ENCODE assay signal across 1 cellular context in genomic region chr2:21043744-21044532, GRCh38.
TF ChIP-seq lines count a peak whose summit lies in the region.

A gene with protein sequence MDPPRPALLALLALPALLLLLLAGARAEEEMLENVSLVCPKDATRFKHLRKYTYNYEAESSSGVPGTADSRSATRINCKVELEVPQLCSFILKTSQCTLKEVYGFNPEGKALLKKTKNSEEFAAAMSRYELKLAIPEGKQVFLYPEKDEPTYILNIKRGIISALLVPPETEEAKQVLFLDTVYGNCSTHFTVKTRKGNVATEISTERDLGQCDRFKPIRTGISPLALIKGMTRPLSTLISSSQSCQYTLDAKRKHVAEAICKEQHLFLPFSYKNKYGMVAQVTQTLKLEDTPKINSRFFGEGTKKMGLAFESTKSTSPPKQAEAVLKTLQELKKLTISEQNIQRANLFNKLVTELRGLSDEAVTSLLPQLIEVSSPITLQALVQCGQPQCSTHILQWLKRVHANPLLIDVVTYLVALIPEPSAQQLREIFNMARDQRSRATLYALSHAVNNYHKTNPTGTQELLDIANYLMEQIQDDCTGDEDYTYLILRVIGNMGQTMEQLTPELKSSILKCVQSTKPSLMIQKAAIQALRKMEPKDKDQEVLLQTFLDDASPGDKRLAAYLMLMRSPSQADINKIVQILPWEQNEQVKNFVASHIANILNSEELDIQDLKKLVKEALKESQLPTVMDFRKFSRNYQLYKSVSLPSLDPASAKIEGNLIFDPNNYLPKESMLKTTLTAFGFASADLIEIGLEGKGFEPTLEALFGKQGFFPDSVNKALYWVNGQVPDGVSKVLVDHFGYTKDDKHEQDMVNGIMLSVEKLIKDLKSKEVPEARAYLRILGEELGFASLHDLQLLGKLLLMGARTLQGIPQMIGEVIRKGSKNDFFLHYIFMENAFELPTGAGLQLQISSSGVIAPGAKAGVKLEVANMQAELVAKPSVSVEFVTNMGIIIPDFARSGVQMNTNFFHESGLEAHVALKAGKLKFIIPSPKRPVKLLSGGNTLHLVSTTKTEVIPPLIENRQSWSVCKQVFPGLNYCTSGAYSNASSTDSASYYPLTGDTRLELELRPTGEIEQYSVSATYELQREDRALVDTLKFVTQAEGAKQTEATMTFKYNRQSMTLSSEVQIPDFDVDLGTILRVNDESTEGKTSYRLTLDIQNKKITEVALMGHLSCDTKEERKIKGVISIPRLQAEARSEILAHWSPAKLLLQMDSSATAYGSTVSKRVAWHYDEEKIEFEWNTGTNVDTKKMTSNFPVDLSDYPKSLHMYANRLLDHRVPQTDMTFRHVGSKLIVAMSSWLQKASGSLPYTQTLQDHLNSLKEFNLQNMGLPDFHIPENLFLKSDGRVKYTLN (N-terminal part only) (minus strand): TSS chr2:21044073. CDS start chr2:21043945, 128 bp downstream.

TF ChIP-seq in HepG2, 621 proteins besides CTCF, POLR2A, EP300 and RAD21 (continued from another document and continues in another):
- TF ChIP-seq TGIF2 (CRISPR knock-in tag; IDR thresholded peaks at IDR 0.05) (peak; percentile 78), ZNF841 (CRISPR knock-in tag; IDR thresholded peaks at IDR 0.05; ENCODE audit: borderline replicate concordance) (peak; percentile 97), MED8 (CRISPR knock-in tag; IDR thresholded peaks at IDR 0.05; ENCODE audit: insufficient replicate concordance) (peak; percentile 99), NFE2L2 (IDR thresholded peaks at IDR 0.05; ENCODE audit: low read length) (no peak), MBNL3 (CRISPR knock-in tag; conservative IDR thresholded peaks at IDR 0.05) (peak; percentile 79; the same call in 1 of the 2 replicates), GZF1 (CRISPR knock-in tag; IDR thresholded peaks at IDR 0.05) (no peak), ZNF263 (CRISPR knock-in tag; IDR thresholded peaks at IDR 0.05) (peak; percentile 73; the same call in 1 of the 2 replicates), PHF21A (CRISPR knock-in tag; IDR thresholded peaks at IDR 0.05) (peak; percentile 96), PHB2 (IDR thresholded peaks at IDR 0.05; ENCODE audit: partially characterized antibody) (no peak), JUN (CRISPR knock-in tag; IDR thresholded peaks at IDR 0.05) (peak; percentile 81; the same call in 1 of the 2 replicates), ZBTB8A (CRISPR knock-in tag; IDR thresholded peaks at IDR 0.05; ENCODE audit: borderline replicate concordance, low read depth) (0 out of 2 replicates have a peak, but pooled peaks have one; percentile 79), AKAP8 (CRISPR knock-in tag; IDR thresholded peaks at IDR 0.05) (no peak), ZNF883 (CRISPR knock-in tag; IDR thresholded peaks at IDR 0.05; ENCODE audit: not compliant biosample characterization) (peak; percentile 88), NCOR1 (IDR thresholded peaks at IDR 0.05; ENCODE audit: borderline replicate concordance, low read length) (peak; percentile 97), TCF7L2 (IDR thresholded peaks at IDR 0.05; ENCODE audit: low read depth, low read length) (no peak), BRCA1 (CRISPR knock-in tag; IDR thresholded peaks at IDR 0.05) (peak; percentile 99), HHEX (CRISPR knock-in tag; IDR thresholded peaks at IDR 0.05) (no peak), PRMT3 (CRISPR knock-in tag; IDR thresholded peaks at IDR 0.05; ENCODE audit: borderline replicate concordance, low read depth) (peak; percentile 46; the same call in 1 of the 2 replicates), GPN1 (CRISPR knock-in tag; IDR thresholded peaks at IDR 0.05; ENCODE audit: borderline replicate concordance) (no peak; the same call in 1 of the 2 replicates), KLF6 (CRISPR knock-in tag; IDR thresholded peaks at IDR 0.05) (peak; percentile 98), PHF8 (CRISPR knock-in tag; IDR thresholded peaks at IDR 0.05) (peak; percentile 88), NFIB (CRISPR knock-in tag; IDR thresholded peaks at IDR 0.05; ENCODE audit: borderline replicate concordance) (no peak), SIN3B (IDR thresholded peaks at IDR 0.05; ENCODE audit: low read length) (0 out of 2 replicates have a peak, but pooled peaks have one; percentile 49), ZFY (CRISPR knock-in tag; IDR thresholded peaks at IDR 0.05) (peak; percentile 97), RAD51 (IDR thresholded peaks at IDR 0.05; ENCODE audit: borderline replicate concordance) (no peak), KDM5B (CRISPR knock-in tag; IDR thresholded peaks at IDR 0.05; ENCODE audit: borderline replicate concordance) (peak; percentile 77), HOXA7 (CRISPR knock-in tag; IDR thresholded peaks at IDR 0.05) (no peak), ZNF180 (CRISPR knock-in tag; IDR thresholded peaks at IDR 0.05; ENCODE audit: borderline replicate concordance, low read depth) (0 out of 2 replicates have a peak, but pooled peaks have one; percentile 60), AHDC1 (CRISPR knock-in tag; IDR thresholded peaks at IDR 0.05; ENCODE audit: borderline replicate concordance) (peak; percentile 92), TRIM24 (CRISPR knock-in tag; IDR thresholded peaks at IDR 0.05) (0 out of 2 replicates have a peak, but pooled peaks have one; percentile 76), SIX1 (CRISPR knock-in tag; IDR thresholded peaks at IDR 0.05; ENCODE audit: borderline replicate concordance) (peak; percentile 75; the same call in 1 of the 2 replicates), ZNF432 (CRISPR knock-in tag; IDR thresholded peaks at IDR 0.05; ENCODE audit: borderline replicate concordance) (no peak), ZNF343 (CRISPR knock-in tag; IDR thresholded peaks at IDR 0.05) (peak; percentile 99), MZF1 (CRISPR knock-in tag; IDR thresholded peaks at IDR 0.05; ENCODE audit: borderline replicate concordance) (no peak), MLLT10 (CRISPR knock-in tag; IDR thresholded peaks at IDR 0.05) (peak; percentile 97)
- TF ChIP-seq, protein P1, sequence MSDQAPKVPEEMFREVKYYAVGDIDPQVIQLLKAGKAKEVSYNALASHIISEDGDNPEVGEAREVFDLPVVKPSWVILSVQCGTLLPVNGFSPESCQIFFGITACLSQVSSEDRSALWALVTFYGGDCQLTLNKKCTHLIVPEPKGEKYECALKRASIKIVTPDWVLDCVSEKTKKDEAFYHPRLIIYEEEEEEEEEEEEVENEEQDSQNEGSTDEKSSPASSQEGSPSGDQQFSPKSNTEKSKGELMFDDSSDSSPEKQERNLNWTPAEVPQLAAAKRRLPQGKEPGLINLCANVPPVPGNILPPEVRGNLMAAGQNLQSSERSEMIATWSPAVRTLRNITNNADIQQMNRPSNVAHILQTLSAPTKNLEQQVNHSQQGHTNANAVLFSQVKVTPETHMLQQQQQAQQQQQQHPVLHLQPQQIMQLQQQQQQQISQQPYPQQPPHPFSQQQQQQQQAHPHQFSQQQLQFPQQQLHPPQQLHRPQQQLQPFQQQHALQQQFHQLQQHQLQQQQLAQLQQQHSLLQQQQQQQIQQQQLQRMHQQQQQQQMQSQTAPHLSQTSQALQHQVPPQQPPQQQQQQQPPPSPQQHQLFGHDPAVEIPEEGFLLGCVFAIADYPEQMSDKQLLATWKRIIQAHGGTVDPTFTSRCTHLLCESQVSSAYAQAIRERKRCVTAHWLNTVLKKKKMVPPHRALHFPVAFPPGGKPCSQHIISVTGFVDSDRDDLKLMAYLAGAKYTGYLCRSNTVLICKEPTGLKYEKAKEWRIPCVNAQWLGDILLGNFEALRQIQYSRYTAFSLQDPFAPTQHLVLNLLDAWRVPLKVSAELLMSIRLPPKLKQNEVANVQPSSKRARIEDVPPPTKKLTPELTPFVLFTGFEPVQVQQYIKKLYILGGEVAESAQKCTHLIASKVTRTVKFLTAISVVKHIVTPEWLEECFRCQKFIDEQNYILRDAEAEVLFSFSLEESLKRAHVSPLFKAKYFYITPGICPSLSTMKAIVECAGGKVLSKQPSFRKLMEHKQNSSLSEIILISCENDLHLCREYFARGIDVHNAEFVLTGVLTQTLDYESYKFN (CRISPR knock-in tag; conservative IDR thresholded peaks at IDR 0.05), result peak; percentile 97
- TF ChIP-seq, protein P2, sequence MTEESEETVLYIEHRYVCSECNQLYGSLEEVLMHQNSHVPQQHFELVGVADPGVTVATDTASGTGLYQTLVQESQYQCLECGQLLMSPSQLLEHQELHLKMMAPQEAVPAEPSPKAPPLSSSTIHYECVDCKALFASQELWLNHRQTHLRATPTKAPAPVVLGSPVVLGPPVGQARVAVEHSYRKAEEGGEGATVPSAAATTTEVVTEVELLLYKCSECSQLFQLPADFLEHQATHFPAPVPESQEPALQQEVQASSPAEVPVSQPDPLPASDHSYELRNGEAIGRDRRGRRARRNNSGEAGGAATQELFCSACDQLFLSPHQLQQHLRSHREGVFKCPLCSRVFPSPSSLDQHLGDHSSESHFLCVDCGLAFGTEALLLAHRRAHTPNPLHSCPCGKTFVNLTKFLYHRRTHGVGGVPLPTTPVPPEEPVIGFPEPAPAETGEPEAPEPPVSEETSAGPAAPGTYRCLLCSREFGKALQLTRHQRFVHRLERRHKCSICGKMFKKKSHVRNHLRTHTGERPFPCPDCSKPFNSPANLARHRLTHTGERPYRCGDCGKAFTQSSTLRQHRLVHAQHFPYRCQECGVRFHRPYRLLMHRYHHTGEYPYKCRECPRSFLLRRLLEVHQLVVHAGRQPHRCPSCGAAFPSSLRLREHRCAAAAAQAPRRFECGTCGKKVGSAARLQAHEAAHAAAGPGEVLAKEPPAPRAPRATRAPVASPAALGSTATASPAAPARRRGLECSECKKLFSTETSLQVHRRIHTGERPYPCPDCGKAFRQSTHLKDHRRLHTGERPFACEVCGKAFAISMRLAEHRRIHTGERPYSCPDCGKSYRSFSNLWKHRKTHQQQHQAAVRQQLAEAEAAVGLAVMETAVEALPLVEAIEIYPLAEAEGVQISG (CRISPR knock-in tag; IDR thresholded peaks at IDR 0.05), result peak; percentile 91
- TF ChIP-seq, protein P3, sequence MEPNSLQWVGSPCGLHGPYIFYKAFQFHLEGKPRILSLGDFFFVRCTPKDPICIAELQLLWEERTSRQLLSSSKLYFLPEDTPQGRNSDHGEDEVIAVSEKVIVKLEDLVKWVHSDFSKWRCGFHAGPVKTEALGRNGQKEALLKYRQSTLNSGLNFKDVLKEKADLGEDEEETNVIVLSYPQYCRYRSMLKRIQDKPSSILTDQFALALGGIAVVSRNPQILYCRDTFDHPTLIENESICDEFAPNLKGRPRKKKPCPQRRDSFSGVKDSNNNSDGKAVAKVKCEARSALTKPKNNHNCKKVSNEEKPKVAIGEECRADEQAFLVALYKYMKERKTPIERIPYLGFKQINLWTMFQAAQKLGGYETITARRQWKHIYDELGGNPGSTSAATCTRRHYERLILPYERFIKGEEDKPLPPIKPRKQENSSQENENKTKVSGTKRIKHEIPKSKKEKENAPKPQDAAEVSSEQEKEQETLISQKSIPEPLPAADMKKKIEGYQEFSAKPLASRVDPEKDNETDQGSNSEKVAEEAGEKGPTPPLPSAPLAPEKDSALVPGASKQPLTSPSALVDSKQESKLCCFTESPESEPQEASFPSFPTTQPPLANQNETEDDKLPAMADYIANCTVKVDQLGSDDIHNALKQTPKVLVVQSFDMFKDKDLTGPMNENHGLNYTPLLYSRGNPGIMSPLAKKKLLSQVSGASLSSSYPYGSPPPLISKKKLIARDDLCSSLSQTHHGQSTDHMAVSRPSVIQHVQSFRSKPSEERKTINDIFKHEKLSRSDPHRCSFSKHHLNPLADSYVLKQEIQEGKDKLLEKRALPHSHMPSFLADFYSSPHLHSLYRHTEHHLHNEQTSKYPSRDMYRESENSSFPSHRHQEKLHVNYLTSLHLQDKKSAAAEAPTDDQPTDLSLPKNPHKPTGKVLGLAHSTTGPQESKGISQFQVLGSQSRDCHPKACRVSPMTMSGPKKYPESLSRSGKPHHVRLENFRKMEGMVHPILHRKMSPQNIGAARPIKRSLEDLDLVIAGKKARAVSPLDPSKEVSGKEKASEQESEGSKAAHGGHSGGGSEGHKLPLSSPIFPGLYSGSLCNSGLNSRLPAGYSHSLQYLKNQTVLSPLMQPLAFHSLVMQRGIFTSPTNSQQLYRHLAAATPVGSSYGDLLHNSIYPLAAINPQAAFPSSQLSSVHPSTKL (CRISPR knock-in tag; IDR thresholded peaks at IDR 0.05), result peak; percentile 94
- TF ChIP-seq, protein P4, sequence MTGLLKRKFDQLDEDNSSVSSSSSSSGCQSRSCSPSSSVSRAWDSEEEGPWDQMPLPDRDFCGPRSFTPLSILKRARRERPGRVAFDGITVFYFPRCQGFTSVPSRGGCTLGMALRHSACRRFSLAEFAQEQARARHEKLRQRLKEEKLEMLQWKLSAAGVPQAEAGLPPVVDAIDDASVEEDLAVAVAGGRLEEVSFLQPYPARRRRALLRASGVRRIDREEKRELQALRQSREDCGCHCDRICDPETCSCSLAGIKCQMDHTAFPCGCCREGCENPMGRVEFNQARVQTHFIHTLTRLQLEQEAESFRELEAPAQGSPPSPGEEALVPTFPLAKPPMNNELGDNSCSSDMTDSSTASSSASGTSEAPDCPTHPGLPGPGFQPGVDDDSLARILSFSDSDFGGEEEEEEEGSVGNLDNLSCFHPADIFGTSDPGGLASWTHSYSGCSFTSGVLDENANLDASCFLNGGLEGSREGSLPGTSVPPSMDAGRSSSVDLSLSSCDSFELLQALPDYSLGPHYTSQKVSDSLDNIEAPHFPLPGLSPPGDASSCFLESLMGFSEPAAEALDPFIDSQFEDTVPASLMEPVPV (CRISPR knock-in tag; IDR thresholded peaks at IDR 0.05), result peak; percentile 82; the same call in 1 of the 2 replicates
